ENCODE assay signal across 1 cellular context in the genomic region with DNA sequence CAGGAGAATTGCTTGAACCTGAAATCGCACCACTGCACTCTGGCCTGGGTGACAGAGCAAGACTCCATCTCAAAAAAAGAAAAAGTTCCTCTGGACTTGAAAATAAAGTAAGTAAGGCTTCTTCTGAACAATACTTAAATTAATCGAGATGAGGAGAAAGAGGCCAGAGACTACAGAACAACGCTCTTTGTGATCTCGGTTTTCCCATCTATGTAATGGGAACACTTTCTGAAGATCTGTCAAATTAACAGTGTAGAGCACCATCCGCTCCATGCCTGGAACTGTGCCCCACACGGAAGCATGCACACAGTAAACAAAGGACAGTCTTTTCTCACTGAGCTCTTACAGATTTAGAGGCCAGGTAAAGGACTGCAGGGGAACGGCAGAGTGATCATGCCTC.
A peak's percentile ranks its signal among the peaks of the same experiment; 100 is the strongest.
TF ChIP-seq lines count a peak whose summit lies in the region.

No MANE protein-coding gene starts in this region.

TF ChIP-seq in K562, 482 proteins besides CTCF, POLR2A, EP300 and RAD21:
- TF ChIP-seq PML (IDR thresholded peaks at IDR 0.05; ENCODE audit: low read length): no peak
- no peak for TF ChIP-seq CBX8 (IDR thresholded peaks at IDR 0.05; ENCODE audit: borderline replicate concordance, extremely low read depth, low read depth, low read length, poor library complexity, severe bottlenecking)
- no peak for TF ChIP-seq ZSCAN32 (CRISPR knock-in tag; IDR thresholded peaks at IDR 0.05)
- TF ChIP-seq, protein P1, sequence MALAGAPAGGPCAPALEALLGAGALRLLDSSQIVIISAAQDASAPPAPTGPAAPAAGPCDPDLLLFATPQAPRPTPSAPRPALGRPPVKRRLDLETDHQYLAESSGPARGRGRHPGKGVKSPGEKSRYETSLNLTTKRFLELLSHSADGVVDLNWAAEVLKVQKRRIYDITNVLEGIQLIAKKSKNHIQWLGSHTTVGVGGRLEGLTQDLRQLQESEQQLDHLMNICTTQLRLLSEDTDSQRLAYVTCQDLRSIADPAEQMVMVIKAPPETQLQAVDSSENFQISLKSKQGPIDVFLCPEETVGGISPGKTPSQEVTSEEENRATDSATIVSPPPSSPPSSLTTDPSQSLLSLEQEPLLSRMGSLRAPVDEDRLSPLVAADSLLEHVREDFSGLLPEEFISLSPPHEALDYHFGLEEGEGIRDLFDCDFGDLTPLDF (CRISPR knock-in tag; IDR thresholded peaks at IDR 0.05): no peak
- no peak for TF ChIP-seq NONO (IDR thresholded peaks at IDR 0.05; ENCODE audit: low read depth in 2 of 2, low read length in 1 of 2)
- peak; percentile 68 for TF ChIP-seq RBM25 (IDR thresholded peaks at IDR 0.05; ENCODE audit: low read depth, low read length, severe bottlenecking)
TF ChIP-seq in K562: peak in this region for 1.
